8 cellular contexts compared by ENCODE assay signal in the genomic region with DNA sequence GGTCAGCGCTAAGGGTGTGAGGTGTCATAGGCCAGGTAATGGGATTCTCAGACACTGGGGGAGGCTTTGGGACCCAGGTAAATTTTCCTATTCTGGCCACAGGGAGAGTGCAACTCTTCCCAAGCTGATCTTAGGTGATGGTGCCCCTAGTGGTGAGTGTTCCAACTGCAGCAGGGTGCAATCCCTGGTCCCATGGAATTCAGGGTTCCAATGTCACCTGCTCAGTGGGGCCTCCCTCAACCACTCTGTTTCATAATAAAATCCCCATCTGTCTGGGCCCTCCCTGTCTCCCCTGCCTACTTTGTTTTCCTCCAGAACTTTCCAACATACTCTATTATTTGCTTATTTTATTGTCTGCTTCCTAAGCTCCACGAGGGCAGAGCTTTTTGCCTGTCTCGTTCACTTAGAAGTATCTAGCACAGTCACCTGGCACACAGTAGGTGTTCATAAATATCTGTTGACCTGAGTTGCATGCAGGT. TPM values are rescaled to one million over a fixed set of nuclear protein-coding genes. Genes with fewer than 3 reads are reported as not detected.
A peak's percentile ranks its signal among the peaks of the same experiment; 100 is the strongest.
DNase-seq lines count a peak whose midpoint lies in the region; ATAC-seq and TF ChIP-seq lines count a peak whose summit lies in the region.

No MANE protein-coding gene starts in this region.

- no peaks in the 10 kb centered on the region for H3K79me2 ChIP-seq in OCI-LY7 (ENCODE audit: insufficient read depth, low read depth, low read length)

- no peak for ATAC-seq in activated CD4-positive, CD25-positive, alpha-beta regulatory T cell treated with anti-CD3 and anti-CD28 coated beads, Interleukin-2, amount 50 U/mL, for 24 hours
- ATAC-seq in heart left ventricle (peak in 2 of 4 donors; percentile 27 to 43), HG03108 (IDR thresholded peaks at IDR 0.05; ENCODE audit: unreplicated experiment) (no peak), GM19452 (IDR thresholded peaks at IDR 0.05; ENCODE audit: unreplicated experiment) (no peak)

- H3K4me1 ChIP-seq in OCI-LY7 (ENCODE audit: insufficient read depth, low read length, poor library complexity, severe bottlenecking) (no peaks in the 10 kb centered on the region), heart left ventricle (peaks cover 0 to 19% (median 9%) of the 10 kb centered on the region in 12 donors)

- no peaks in the 10 kb centered on the region for H3K27me3 ChIP-seq in heart left ventricle

- DNase-seq in activated CD4-positive, CD25-positive, alpha-beta regulatory T cell (lab: John Stamatoyannopoulos, UW) = peak; percentile 14 to 45 (median 30)
- DNase-seq in OCI-LY7 (ENCODE audit: low spot score) = peak; percentile 36
- peak; percentile 33 for DNase-seq in activated T-helper 9 cell treated with anti-CD3 and anti-CD28 coated beads, Interleukin-2, amount 50 U/mL, for 16 hours (ENCODE audit: low read depth)
- DNase-seq in heart left ventricle = peak in 3 of 5 donors; percentile 37 to 46 (median 41)
- DNase-seq in retinal pigment epithelial cell (ENCODE audit: low read depth) = no peak

- H3K9me3 ChIP-seq in OCI-LY7 (ENCODE audit: low read length) (no peaks in the 10 kb centered on the region), heart left ventricle (no peaks in the 10 kb centered on the region)

- H3K36me3 ChIP-seq in OCI-LY7 (ENCODE audit: insufficient read depth, low read length) (no peaks in the 10 kb centered on the region), heart left ventricle (no peaks in the 10 kb centered on the region)

- no peak overlapping the region for H3K27ac ChIP-seq in OCI-LY7 (ENCODE audit: low read depth, low read length, poor library complexity, severe bottlenecking)
- no peak overlapping the region for H3K27ac ChIP-seq in heart left ventricle

- intact Hi-C loops in OCI-LY7 (cut with micrococcal nuclease; ENCODE audit: unreplicated experiment) = no loop called here
- intact Hi-C loops in heart left ventricle (cut with DNase I) = no loop called here

- no peak overlapping the region for H2AFZ ChIP-seq in OCI-LY7 (ENCODE audit: low read length)

- no peaks in the 10 kb centered on the region for H4K20me1 ChIP-seq in OCI-LY7 (ENCODE audit: insufficient read depth, low read length)

- H3K4me3 ChIP-seq in OCI-LY7 (ENCODE audit: low read depth, low read length, poor library complexity, severe bottlenecking) (no peak overlapping the region), heart left ventricle (no peak overlapping the region), retinal pigment epithelial cell (ENCODE audit: low read length) (no peak overlapping the region)

- 55 to 74% (median 68%) methylated on average over 3 of the region's 3 CpGs for WGBS in heart left ventricle, 4 donors

- H3K4me2 ChIP-seq in OCI-LY7 (ENCODE audit: low read length) = no peak overlapping the region

- POLR2A ChIA-PET in OCI-LY7 (lab: Charles Lee) = interaction anchor here (0.9 kb wide), 1 partner anchor 33 kb away, joined by 4 read pairs; no protein-coding TSS in a partner anchor

- no peaks in the 10 kb centered on the region for H3K9me2 ChIP-seq in OCI-LY7 (ENCODE audit: insufficient read depth, low read length)

- no peak for TF ChIP-seq POLR2A in heart left ventricle (IDR thresholded peaks at IDR 0.05)

- no TSS peak for BruUV-seq in OCI-LY7 (replicated peaks; lab: Mats Ljungman, UMichigan)

- TF ChIP-seq CTCF in OCI-LY7 (conservative IDR thresholded peaks at IDR 0.05; ENCODE audit: low read length) (peak; percentile 89), heart left ventricle (IDR thresholded peaks at IDR 0.05) (peak; percentile 79 to 97 (median 88)), retinal pigment epithelial cell (conservative IDR thresholded peaks at IDR 0.05; ENCODE audit: low read depth, low read length) (peak; percentile 98)

- CTCF ChIA-PET in OCI-LY7 (lab: Charles Lee; ENCODE audit: unreplicated experiment) = no interaction called here

RNA-seq across cellular contexts. Expression of gene SGSM1, which starts 2.9 kb away (rescaled TPM):
- total RNA-seq in OCI-LY7 (2014; rRNA removed; shearing (Covaris generic)) = not detected in 2 replicates
- total RNA-seq in OCI-LY7 (2022) = not detected in 2 replicates
- 10 to 100 TPM in 3 of 9 donors, 1 to 10 TPM in 6; 4.1 to 11.0 (median 6.8) TPM for total RNA-seq in heart left ventricle
- polyA plus RNA-seq in heart left ventricle = 1 to 10 TPM; 2.1 to 2.7 TPM

RNA-seq across cellular contexts. Expression of gene PIWIL3, which starts 28.6 kb away (rescaled TPM):
- total RNA-seq in OCI-LY7 (2014; rRNA removed; shearing (Covaris generic)) = not detected in 2 replicates
- total RNA-seq in OCI-LY7 (2022) = not detected in 2 replicates
- not detected for total RNA-seq in heart left ventricle
- polyA plus RNA-seq in heart left ventricle = not detected

Comparison
In these comparisons a context has a peak if more than half of its experiments do, and no peak if none do; other contexts are left out.
1. RNA of gene SGSM1, which starts 2.9 kb away (total RNA-seq): 4.1 to 11.0 TPM in heart left ventricle; not detected in OCI-LY7; every median in the first group is over 4 times any median in the second.
2. Peak in every context shown above with its lines, with median percentiles within 50 percentile points of each other: CTCF ChIP-seq.